In genomic region chr7:47576909-47577255, GRCh38 we compare ENCODE assay signal across 13 cellular contexts. TPM values are rescaled to one million over a fixed set of nuclear protein-coding genes. Genes with fewer than 3 reads are reported as not detected.
A peak's percentile ranks its signal among the peaks of the same experiment; 100 is the strongest.
DNase-seq lines count a peak whose midpoint lies in the region; ATAC-seq and TF ChIP-seq lines count a peak whose summit lies in the region.
"Had no signal": no experiment of that assay in that cellular context is flagged by ENCODE, and none has a peak within 500 bp of the region (broad histone marks: within the 10 kb centered on the region; RNA-seq: fewer than 3 reads in every experiment).

No MANE protein-coding gene starts in this region.

- H3K4me3 ChIP-seq in adipocyte (ENCODE audit: low read length) (peak overlapping the region; percentile 58), right lobe of liver (no peak overlapping the region), skin epidermis (peak overlapping the region in 1 of 7 experiments; percentile 4)
- H3K4me3 ChIP-seq: SJCRH30 had no signal

- no peak for DNase-seq in adipocyte (ENCODE audit: low read depth)
- no peak for DNase-seq in right lobe of liver
- no peak for DNase-seq in NCI-H510A (lab: John Stamatoyannopoulos, UW)
- DNase-seq in KBM-7, result no peak
- DNase-seq in medulla oblongata (ENCODE audit: extremely low spot score), result no peak
- DNase-seq: activated CD4-positive, CD25-positive, alpha-beta regulatory T cell treated with anti-CD3 and anti-CD28 coated beads, Interleukin-2, amount 50 U/mL, for 72 hours; activated naive CD4-positive, alpha-beta T cell; effector CD4-positive, alpha-beta T cell; retina had no signal

- H3K36me3 ChIP-seq in adipocyte (ENCODE audit: control insufficient read depth, insufficient read depth, low read length, severe bottlenecking) (no peaks in the 10 kb centered on the region), right lobe of liver (no peaks in the 10 kb centered on the region)
- H3K36me3 ChIP-seq: SJCRH30 had no signal

- in situ Hi-C loops in KBM-7 (cut with MboI; ENCODE audit: low pct_unique_long_range_greater_than_20kb, low sequenced_read_pairs), result no loop called here

- ATAC-seq in right lobe of liver (no peak), HG02884 (IDR thresholded peaks at IDR 0.05; ENCODE audit: unreplicated experiment) (no peak)

- intact Hi-C loops in right lobe of liver (cut with DNase I), result loop anchor here in 1 of 2 donors (10.0 kb wide), 1 partner anchor 102 kb away; no protein-coding TSS in a partner anchor

- H3K9me3 ChIP-seq in adipocyte (ENCODE audit: control insufficient read depth, low read length) (no peaks in the 10 kb centered on the region), right lobe of liver (no peaks in the 10 kb centered on the region)
- H3K9me3 ChIP-seq: SJCRH30 had no signal

- no peaks in the 10 kb centered on the region for H3K27me3 ChIP-seq in adipocyte (replicated peaks; ENCODE audit: control insufficient read depth, insufficient read depth, low read length)
- H3K27me3 ChIP-seq in right lobe of liver, result no peaks in the 10 kb centered on the region
- H3K27me3 ChIP-seq: SJCRH30 had no signal

- WGBS in right lobe of liver (ENCODE audit: insufficient coverage, low coverage, low lambda C conversion rate, missing lambda C conversion rate), result 42% methylated on average over 8 of the region's 12 CpGs

- peak overlapping the region; percentile 69 for H3K9ac ChIP-seq in adipocyte (ENCODE audit: low read length)

- TF ChIP-seq CTCF in C4-2B (conservative IDR thresholded peaks at IDR 0.05), result no peak
- no peak for TF ChIP-seq CTCF in right lobe of liver (IDR thresholded peaks at IDR 0.05)

- H3K4me1 ChIP-seq in adipocyte (ENCODE audit: control insufficient read depth, insufficient read depth, low read length) (peaks cover 68% of the 10 kb centered on the region), right lobe of liver (peaks cover 6 to 74% (median 35%) of the 10 kb centered on the region in 4 donors)

- H3K27ac ChIP-seq in C4-2B (peak overlapping the region; percentile 11; the same call in 1 of the 2 replicates), right lobe of liver (peak overlapping the region; percentile 44 to 74 (median 60)), skin epidermis (peak overlapping the region in 19 of 21 experiments; percentile 3 to 97 (median 65))
- H3K27ac ChIP-seq: SJCRH30 had no signal

- no peak for TF ChIP-seq POLR2A in right lobe of liver (IDR thresholded peaks at IDR 0.05)

RNA-seq across cellular contexts. Expression of gene TNS3, which starts 5.0 kb away (rescaled TPM):
- total RNA-seq in right lobe of liver, result 10 to 100 TPM; 51.2 to 95.0 (median 58.4) TPM

Comparison
In these comparisons a context has a peak if more than half of its experiments do, and no peak if none do; other contexts are left out.
1. H3K27ac ChIP-seq: peak in every context shown above with its lines; median percentile 65 in skin epidermis; 60 in right lobe of liver; 11 in C4-2B.